Comparison of ENCODE assay signal across 16 cellular contexts in genomic region chr16:54466233-54466632, GRCh38.
"Had no signal": no experiment of that assay in that cellular context is flagged by ENCODE, and none has a peak within 500 bp of the region (broad histone marks: within the 10 kb centered on the region; RNA-seq: fewer than 3 reads in every experiment).

No MANE protein-coding gene starts in this region.

- ATAC-seq: activated T-helper 17 cell treated with anti-CD3 and anti-CD28 coated beads, Interleukin-2, amount 50 U/mL, for 72 hours; mucosa of descending colon; naive thymus-derived CD8-positive, alpha-beta T cell; stimulated activated effector memory CD8-positive, alpha-beta T cell treated with anti-CD3 and anti-CD28 coated beads, Interleukin-12 subunit alpha, Interleukin-12 subunit beta, amount 100 ng/mL, for 72 hours had no signal

- DNase-seq: activated B cell treated with CpG ODN at 0.5 μM for 24 hours; activated CD4-positive, alpha-beta T cell treated with anti-CD3 and anti-CD28 coated beads, Interleukin-2, amount 10 ng/mL, durations not matched to agents 24 days and 14 days; activated CD8-positive, alpha-beta memory T cell treated with anti-CD3 and anti-CD28 coated beads for 24 hours; activated naive CD4-positive, alpha-beta T cell treated with anti-CD3 and anti-CD28 coated beads, Interleukin-2, amount 50 U/mL, for 16 hours; activated T-cell treated with anti-CD3 and anti-CD28 coated beads for 4 hours; adrenal gland; caudate nucleus; colonic mucosa; effector CD4-positive, alpha-beta T cell; foreskin melanocyte; head of caudate nucleus; mucosa of descending colon; naive thymus-derived CD8-positive, alpha-beta T cell; tibial artery had no signal
